In the genomic region with DNA sequence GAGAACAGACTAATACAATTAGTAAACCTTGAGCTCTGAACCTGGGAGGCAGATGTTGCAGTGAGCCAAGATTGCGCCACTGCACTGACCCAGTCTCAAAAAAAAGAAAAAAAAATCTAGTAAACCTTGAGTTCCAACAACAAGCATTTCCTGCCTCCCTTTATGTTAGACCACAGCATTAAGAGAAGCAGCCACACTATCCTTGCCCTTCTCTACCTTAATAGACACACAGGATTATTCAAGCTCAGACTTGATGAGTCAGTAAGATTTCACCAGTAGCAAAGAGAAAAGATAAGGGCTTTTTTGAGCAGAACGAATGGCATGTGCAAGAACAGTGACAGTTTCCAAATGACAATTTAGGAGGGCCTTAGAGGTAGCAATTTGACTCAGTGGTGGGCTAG, we compare ENCODE assay signal across 13 cellular contexts. TPM values are rescaled to one million over a fixed set of nuclear protein-coding genes. Genes with fewer than 3 reads are reported as not detected.
DNase-seq lines count a peak whose midpoint lies in the region; ATAC-seq and TF ChIP-seq lines count a peak whose summit lies in the region.
"Had no signal": no experiment of that assay in that cellular context is flagged by ENCODE, and none has a peak within 500 bp of the region (broad histone marks: within the 10 kb centered on the region; RNA-seq: fewer than 3 reads in every experiment).

No MANE protein-coding gene starts in this region.

- peak overlapping the region; percentile 15 for H3K27ac Mint-ChIP-seq in activated naive CD4-positive, alpha-beta T cell treated with anti-CD3 and anti-CD28 coated beads for 36 hours
- no peak overlapping the region for H3K27ac Mint-ChIP-seq in activated naive CD4-positive, alpha-beta T cell treated with anti-CD3 and anti-CD28 coated beads, Interleukin-2, amount 10 ng/mL, durations not matched to agents 7 days and 5 days

- H3K27me3 Mint-ChIP-seq in activated naive CD4-positive, alpha-beta T cell treated with anti-CD3 and anti-CD28 coated beads for 36 hours (ENCODE audit: low read depth) = no peaks in the 10 kb centered on the region
- no peaks in the 10 kb centered on the region for H3K27me3 Mint-ChIP-seq in activated naive CD4-positive, alpha-beta T cell treated with anti-CD3 and anti-CD28 coated beads, Interleukin-2, amount 10 ng/mL, durations not matched to agents 7 days and 5 days

- TF ChIP-seq CTCF in tibial artery (IDR thresholded peaks at IDR 0.05) = no peak

- peaks cover 26% of the 10 kb centered on the region for H3K4me1 Mint-ChIP-seq in activated naive CD4-positive, alpha-beta T cell treated with anti-CD3 and anti-CD28 coated beads for 36 hours (ENCODE audit: low read depth)
- H3K4me1 Mint-ChIP-seq in activated naive CD4-positive, alpha-beta T cell treated with anti-CD3 and anti-CD28 coated beads, Interleukin-2, amount 10 ng/mL, durations not matched to agents 7 days and 5 days = peaks cover 17% of the 10 kb centered on the region

- no peaks in the 10 kb centered on the region for H3K27me3 ChIP-seq in tibial artery
- H3K27me3 ChIP-seq: ovary, SJSA1 had no signal

- H3K4me3 ChIP-seq in tibial artery = no peak overlapping the region
- H3K4me3 ChIP-seq: ovary, SJSA1 had no signal

- H3K27ac ChIP-seq in epithelial cell of prostate (peak overlapping the region; percentile 22), tibial artery (peak overlapping the region; percentile 71 to 76)
- H3K27ac ChIP-seq: ovary, SJSA1 had no signal

- ATAC-seq in GM18861 (IDR thresholded peaks at IDR 0.05; ENCODE audit: unreplicated experiment) = no peak

- no peak for DNase-seq in activated naive CD4-positive, alpha-beta T cell treated with anti-CD3 and anti-CD28 coated beads for 36 hours
- DNase-seq in activated naive CD4-positive, alpha-beta T cell treated with anti-CD3 and anti-CD28 coated beads, Interleukin-2, amount 10 ng/mL, durations not matched to agents 7 days and 5 days = no peak
- peak; percentile 67 for DNase-seq in NCI-H82 treated with DMSO at 0.1 percent for 48 hours (lab: John Stamatoyannopoulos, UW; ENCODE audit: unreplicated experiment)
- DNase-seq in epithelial cell of prostate (ENCODE audit: low read depth, low spot score) = no peak
- no peak for DNase-seq in tibial artery
- no peak for DNase-seq in inferior parietal cortex (ENCODE audit: extremely low spot score)
- DNase-seq in globus pallidus (ENCODE audit: low spot score) = no peak
- DNase-seq: central memory CD4-positive, alpha-beta T cell; erythroblast; NCI-H1436; ovary had no signal

- no peaks in the 10 kb centered on the region for H3K36me3 ChIP-seq in tibial artery
- H3K36me3 ChIP-seq: ovary, SJSA1 had no signal

- CTCF ChIA-PET in activated naive CD4-positive, alpha-beta T cell treated with anti-CD3 and anti-CD28 coated beads for 36 hours (lab: Charles Lee) = interaction anchor here (1.3 to 1.5 kb wide), 3 partner anchors 12 to 85 kb away, joined by 3 to 7 read pairs (median 6); no protein-coding TSS in a partner anchor
- CTCF ChIA-PET in activated naive CD4-positive, alpha-beta T cell treated with anti-CD3 and anti-CD28 coated beads, Interleukin-2, amount 10 ng/mL, durations not matched to agents 7 days and 5 days (lab: Charles Lee) = interaction anchor here (3.5 kb wide), 1 partner anchor 12 kb away, joined by 17 read pairs; no protein-coding TSS in a partner anchor

- H3K4me3 Mint-ChIP-seq in activated naive CD4-positive, alpha-beta T cell treated with anti-CD3 and anti-CD28 coated beads for 36 hours = no peak overlapping the region
- no peak overlapping the region for H3K4me3 Mint-ChIP-seq in activated naive CD4-positive, alpha-beta T cell treated with anti-CD3 and anti-CD28 coated beads, Interleukin-2, amount 10 ng/mL, durations not matched to agents 7 days and 5 days

- H3K9me3 Mint-ChIP-seq in activated naive CD4-positive, alpha-beta T cell treated with anti-CD3 and anti-CD28 coated beads for 36 hours = peaks cover 13% of the 10 kb centered on the region
- H3K9me3 Mint-ChIP-seq in activated naive CD4-positive, alpha-beta T cell treated with anti-CD3 and anti-CD28 coated beads, Interleukin-2, amount 10 ng/mL, durations not matched to agents 7 days and 5 days = peaks cover 13% of the 10 kb centered on the region

- peaks cover 0 to 100% (median 57%) of the 10 kb centered on the region in 4 donors for H3K4me1 ChIP-seq in tibial artery

- peaks cover 17% of the 10 kb centered on the region for H3K36me3 Mint-ChIP-seq in activated naive CD4-positive, alpha-beta T cell treated with anti-CD3 and anti-CD28 coated beads for 36 hours (ENCODE audit: low read depth)
- peaks cover 11% of the 10 kb centered on the region for H3K36me3 Mint-ChIP-seq in activated naive CD4-positive, alpha-beta T cell treated with anti-CD3 and anti-CD28 coated beads, Interleukin-2, amount 10 ng/mL, durations not matched to agents 7 days and 5 days

- H3K9me3 ChIP-seq in tibial artery = no peaks in the 10 kb centered on the region
- H3K9me3 ChIP-seq: ovary, SJSA1 had no signal

- intact Hi-C loops in activated naive CD4-positive, alpha-beta T cell treated with anti-CD3 and anti-CD28 coated beads for 36 hours (cut with micrococcal nuclease) = loop anchor here (1.0 kb wide), 1 partner anchor 18 kb away; no protein-coding TSS in a partner anchor
- intact Hi-C loops in tibial artery (cut with DNase I; ENCODE audit: low total_unique reads) = no loop called here

RNA-seq across cellular contexts. Expression of gene GLS, which starts 18.0 kb away (rescaled TPM):
- 100 to 1,000 TPM; 248 to 255 TPM for total RNA-seq in activated naive CD4-positive, alpha-beta T cell treated with anti-CD3 and anti-CD28 coated beads for 36 hours
